ENCODE assay signal across 1 cellular context in the genomic region with DNA sequence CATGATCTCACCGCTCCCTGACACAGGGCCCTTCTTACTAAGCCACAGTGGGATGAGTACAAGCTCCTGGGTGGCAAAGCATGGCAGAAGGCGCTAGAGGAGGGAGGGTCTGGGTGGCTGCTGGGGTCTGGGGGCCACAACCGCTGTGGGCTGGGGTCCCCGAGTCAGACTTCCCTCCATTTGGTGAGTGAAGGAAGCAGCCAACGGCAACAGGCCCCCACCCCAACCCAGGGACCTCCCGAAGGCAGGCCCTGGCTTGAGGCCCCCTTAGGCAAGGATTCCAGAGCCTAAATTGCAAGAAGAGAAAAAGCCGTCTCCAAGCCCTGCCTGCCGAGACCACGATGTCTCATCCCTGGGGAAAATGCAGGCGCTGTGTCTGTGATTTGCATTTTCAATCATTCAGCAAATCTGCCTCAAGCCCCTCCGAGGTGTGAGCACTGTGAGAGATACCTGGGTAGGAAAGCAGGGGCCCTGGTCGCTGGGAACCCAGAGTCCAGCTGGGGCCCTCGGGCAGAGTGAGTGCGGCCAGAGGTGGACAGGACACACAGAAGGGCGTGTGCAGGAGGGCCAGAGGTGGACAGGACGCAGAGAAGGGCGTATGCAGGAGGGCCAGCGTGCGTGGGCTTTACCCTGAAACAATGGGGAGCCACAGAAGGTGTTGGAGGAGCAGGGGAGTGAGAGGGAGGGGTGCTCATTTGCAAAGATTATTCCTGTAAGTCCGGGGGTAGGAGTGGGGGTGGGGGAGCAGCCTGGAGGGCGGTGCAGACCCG.
TF ChIP-seq lines count a peak whose summit lies in the region.

No MANE protein-coding gene starts in this region.

TF ChIP-seq in neural cell, 6 proteins besides CTCF, POLR2A, EP300 and RAD21:
- TF ChIP-seq, protein P1, sequence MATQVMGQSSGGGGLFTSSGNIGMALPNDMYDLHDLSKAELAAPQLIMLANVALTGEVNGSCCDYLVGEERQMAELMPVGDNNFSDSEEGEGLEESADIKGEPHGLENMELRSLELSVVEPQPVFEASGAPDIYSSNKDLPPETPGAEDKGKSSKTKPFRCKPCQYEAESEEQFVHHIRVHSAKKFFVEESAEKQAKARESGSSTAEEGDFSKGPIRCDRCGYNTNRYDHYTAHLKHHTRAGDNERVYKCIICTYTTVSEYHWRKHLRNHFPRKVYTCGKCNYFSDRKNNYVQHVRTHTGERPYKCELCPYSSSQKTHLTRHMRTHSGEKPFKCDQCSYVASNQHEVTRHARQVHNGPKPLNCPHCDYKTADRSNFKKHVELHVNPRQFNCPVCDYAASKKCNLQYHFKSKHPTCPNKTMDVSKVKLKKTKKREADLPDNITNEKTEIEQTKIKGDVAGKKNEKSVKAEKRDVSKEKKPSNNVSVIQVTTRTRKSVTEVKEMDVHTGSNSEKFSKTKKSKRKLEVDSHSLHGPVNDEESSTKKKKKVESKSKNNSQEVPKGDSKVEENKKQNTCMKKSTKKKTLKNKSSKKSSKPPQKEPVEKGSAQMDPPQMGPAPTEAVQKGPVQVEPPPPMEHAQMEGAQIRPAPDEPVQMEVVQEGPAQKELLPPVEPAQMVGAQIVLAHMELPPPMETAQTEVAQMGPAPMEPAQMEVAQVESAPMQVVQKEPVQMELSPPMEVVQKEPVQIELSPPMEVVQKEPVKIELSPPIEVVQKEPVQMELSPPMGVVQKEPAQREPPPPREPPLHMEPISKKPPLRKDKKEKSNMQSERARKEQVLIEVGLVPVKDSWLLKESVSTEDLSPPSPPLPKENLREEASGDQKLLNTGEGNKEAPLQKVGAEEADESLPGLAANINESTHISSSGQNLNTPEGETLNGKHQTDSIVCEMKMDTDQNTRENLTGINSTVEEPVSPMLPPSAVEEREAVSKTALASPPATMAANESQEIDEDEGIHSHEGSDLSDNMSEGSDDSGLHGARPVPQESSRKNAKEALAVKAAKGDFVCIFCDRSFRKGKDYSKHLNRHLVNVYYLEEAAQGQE (IDR thresholded peaks at IDR 0.05; ENCODE audit: borderline replicate concordance): no peak
- no peak for TF ChIP-seq SMC3 (conservative IDR thresholded peaks at IDR 0.05; ENCODE audit: poor library complexity)
- TF ChIP-seq POLR2AphosphoS5 (IDR thresholded peaks at IDR 0.05): no peak
- no peak for TF ChIP-seq EZH2 (IDR thresholded peaks at IDR 0.05; ENCODE audit: borderline replicate concordance, insufficient read depth, low read length, poor library complexity, severe bottlenecking)
- no peak for TF ChIP-seq MXI1 (conservative IDR thresholded peaks at IDR 0.05; ENCODE audit: poor library complexity, severe bottlenecking)
- TF ChIP-seq TAF1 (IDR thresholded peaks at IDR 0.05; ENCODE audit: low read depth): no peak
